ENCODE assay signal across 10 cellular contexts in genomic region chr5:151270599-151270998, GRCh38. TPM values are rescaled to one million over a fixed set of nuclear protein-coding genes. Genes with fewer than 3 reads are reported as not detected.
A peak's percentile ranks its signal among the peaks of the same experiment; 100 is the strongest.
DNase-seq lines count a peak whose midpoint lies in the region; ATAC-seq, FAIRE-seq and TF ChIP-seq lines count a peak whose summit lies in the region.
"Had no signal": no experiment of that assay in that cellular context is flagged by ENCODE, and none has a peak within 500 bp of the region (broad histone marks: within the 10 kb centered on the region; RNA-seq: fewer than 3 reads in every experiment).

No MANE protein-coding gene starts in this region.

- ATAC-seq in GM19025 (IDR thresholded peaks at IDR 0.05; ENCODE audit: low read depth, unreplicated experiment) = peak; percentile 93
- ATAC-seq in HG02870 (IDR thresholded peaks at IDR 0.05; ENCODE audit: unreplicated experiment) = peak; percentile 96

- peaks cover 16% of the 10 kb centered on the region for H3K36me3 ChIP-seq in adipocyte (ENCODE audit: control insufficient read depth, insufficient read depth, low read length, severe bottlenecking)
- H3K36me3 ChIP-seq in vagina = peaks cover 0 to 39% of the 10 kb centered on the region in 2 donors
- H3K36me3 ChIP-seq in kidney (ENCODE audit: control insufficient read depth in 1 of 2, insufficient read depth in 2 of 2, low read length in 2 of 2) = peaks cover 11 to 12% of the 10 kb centered on the region in 2 donors
- H3K36me3 ChIP-seq in prostate gland = peaks cover 0 to 8% of the 10 kb centered on the region in 2 donors

- intact Hi-C loops in vagina (cut with DNase I) (no loop called here), kidney (cut with DNase I) (no loop called here), prostate gland (cut with DNase I) (no loop called here)

- TF ChIP-seq POLR2A in vagina (IDR thresholded peaks at IDR 0.05) (no peak), prostate gland (IDR thresholded peaks at IDR 0.05) (no peak)

- no peak for FAIRE-seq in kidney (lab: Jason Lieb, UNC)

- DNase-seq in AG10803 (ENCODE audit: low read depth) (peak; percentile 13), adipocyte (ENCODE audit: low read depth) (peak; percentile 33), vagina (ENCODE audit: extremely low spot score in 2 of 2) (no peak), NCI-H2081 treated with DMSO at 0.1 percent for 48 hours (lab: John Stamatoyannopoulos, UW) (no peak), kidney (no peak), prostate gland (ENCODE audit: low spot score) (no peak)
- DNase-seq: CD4-positive, alpha-beta T cell had no signal

- H3K4me3 ChIP-seq in AG10803 (ENCODE audit: low read length) (no peak overlapping the region), adipocyte (ENCODE audit: low read length) (no peak overlapping the region), vagina (no peak overlapping the region), kidney (ENCODE audit: low read length in 2 of 2) (no peak overlapping the region), prostate gland (no peak overlapping the region)
- H3K4me3 ChIP-seq: cardiac muscle cell had no signal

- H3K9ac ChIP-seq in adipocyte (ENCODE audit: low read length) = no peak overlapping the region
- no peak overlapping the region for H3K9ac ChIP-seq in kidney (ENCODE audit: low read length in 2 of 2)

- H3K9me3 ChIP-seq in adipocyte (ENCODE audit: control insufficient read depth, low read length) (no peaks in the 10 kb centered on the region), vagina (no peaks in the 10 kb centered on the region), kidney (ENCODE audit: control insufficient read depth in 1 of 2, low read length in 2 of 2) (no peaks in the 10 kb centered on the region), prostate gland (no peaks in the 10 kb centered on the region)

- H3K27ac ChIP-seq in vagina (no peak overlapping the region), kidney (ENCODE audit: low read depth in 2 of 2, low read length in 2 of 2) (no peak overlapping the region), prostate gland (no peak overlapping the region)
- H3K27ac ChIP-seq: cardiac muscle cell had no signal

- H3K27me3 ChIP-seq in adipocyte (replicated peaks; ENCODE audit: control insufficient read depth, insufficient read depth, low read length) (no peaks in the 10 kb centered on the region), vagina (no peaks in the 10 kb centered on the region), prostate gland (replicated peaks; ENCODE audit: insufficient read depth) (no peaks in the 10 kb centered on the region)
- H3K27me3 ChIP-seq: cardiac muscle cell had no signal

- 63% methylated on average over 1 of the region's 1 CpG for WGBS in prostate gland

- H3K4me1 ChIP-seq in adipocyte (ENCODE audit: control insufficient read depth, insufficient read depth, low read length) (peaks cover 13% of the 10 kb centered on the region), vagina (no peaks in the 10 kb centered on the region), kidney (ENCODE audit: control insufficient read depth in 1 of 2, insufficient read depth in 1 of 2, low read depth in 1 of 2, low read length in 2 of 2) (no peaks in the 10 kb centered on the region), prostate gland (replicated peaks) (no peaks in the 10 kb centered on the region)

- no peak for TF ChIP-seq CTCF in AG10803 (conservative IDR thresholded peaks at IDR 0.05; ENCODE audit: low read length)
- TF ChIP-seq CTCF in vagina (IDR thresholded peaks at IDR 0.05) = no peak
- no peak for TF ChIP-seq CTCF in kidney (IDR thresholded peaks at IDR 0.05; ENCODE audit: borderline replicate concordance, extremely low read depth, insufficient read depth)
- no peak for TF ChIP-seq CTCF in prostate gland (IDR thresholded peaks at IDR 0.05)

RNA-seq across cellular contexts. Expression of gene GM2A, which starts 17.6 kb away (rescaled TPM):
- total RNA-seq in vagina (71.7 TPM), kidney (29.8 TPM), prostate gland (10 to 100 TPM; 48.9 to 60.0 TPM)
- polyA plus RNA-seq in kidney (ENCODE audit: insufficient read depth, low read depth, low replicate concordance) = 13.7 TPM

RNA-seq across cellular contexts. Expression of gene SLC36A3, which starts 33.0 kb away (rescaled TPM):
- total RNA-seq in vagina = not detected
- not detected for total RNA-seq in kidney
- not detected for polyA plus RNA-seq in kidney (ENCODE audit: insufficient read depth, low read depth, low replicate concordance)
- total RNA-seq in prostate gland = under 1 TPM in 1 of 2 donors, not detected in 1; 0.28 TPM
- total RNA-seq: cardiac muscle cell; CD4-positive, alpha-beta T cell had no signal
- polyA plus RNA-seq: cardiac muscle cell had no signal

RNA-seq across cellular contexts. Expression of gene CCDC69, which starts 46.7 kb away (rescaled TPM):
- 84.5 TPM for total RNA-seq in vagina
- total RNA-seq in kidney = 22.8 TPM
- polyA plus RNA-seq in kidney (ENCODE audit: insufficient read depth, low read depth, low replicate concordance) = 11.1 TPM
- 10 to 100 TPM; 28.2 to 53.8 TPM for total RNA-seq in prostate gland

Comparison
In these comparisons a context has a peak if more than half of its experiments do, and no peak if none do; other contexts are left out.
1. DNase-seq: peak in AG10803 (single experiment) and adipocyte (single experiment); none in vagina (0 of 2), NCI-H2081 treated with DMSO at 0.1 percent for 48 hours (single experiment), kidney (single experiment) and prostate gland (single experiment).